27 cellular contexts compared by ENCODE assay signal in the genomic region with DNA sequence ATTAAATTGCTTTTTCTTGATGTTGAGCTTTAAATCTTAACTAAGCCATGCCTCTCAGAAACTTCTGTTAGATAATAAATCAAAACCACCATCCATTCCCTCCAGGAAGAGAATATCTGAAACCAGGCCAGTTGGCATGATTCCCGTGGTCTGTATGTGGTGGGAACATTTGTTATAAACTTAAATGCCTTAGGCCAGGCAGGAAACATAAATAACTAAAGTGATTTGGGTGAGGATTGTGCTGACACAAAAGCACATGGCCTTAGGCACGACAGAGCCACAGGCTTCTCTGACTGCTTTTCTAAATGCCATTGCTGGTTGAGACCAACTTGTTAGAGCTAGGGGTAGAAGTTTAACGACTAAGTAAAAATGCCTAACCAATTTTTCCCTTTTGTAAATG.
A peak's percentile ranks its signal among the peaks of the same experiment; 100 is the strongest.
DNase-seq lines count a peak whose midpoint lies in the region; ATAC-seq and TF ChIP-seq lines count a peak whose summit lies in the region.
"Had no signal": no experiment of that assay in that cellular context is flagged by ENCODE, and none has a peak within 500 bp of the region (broad histone marks: within the 10 kb centered on the region; RNA-seq: fewer than 3 reads in every experiment).

No MANE protein-coding gene starts in this region.

- no peak overlapping the region for H2AK5ac ChIP-seq in mesendoderm (ENCODE audit: low read length)
- H2AK5ac ChIP-seq in neuronal stem cell (ENCODE audit: low read depth, low read length) = no peak overlapping the region

- H3K4me2 ChIP-seq in mesendoderm (ENCODE audit: low read length) = no peak overlapping the region
- no peak overlapping the region for H3K4me2 ChIP-seq in neuronal stem cell (ENCODE audit: insufficient read depth, low read length, poor library complexity, severe bottlenecking)
- no peak overlapping the region for H3K4me2 ChIP-seq in osteoblast (ENCODE audit: insufficient read depth, low read length)
- H3K4me2 ChIP-seq: BLaER1 had no signal

- H3K56ac ChIP-seq in mesendoderm (ENCODE audit: low read length) = no peak overlapping the region

- no peak overlapping the region for H2BK120ac ChIP-seq in mesendoderm (ENCODE audit: low read depth, low read length)
- H2BK120ac ChIP-seq in neuronal stem cell (ENCODE audit: low read depth, low read length) = no peak overlapping the region

- peaks cover 7% of the 10 kb centered on the region for H3K9me3 Mint-ChIP-seq in activated CD4-positive, alpha-beta memory T cell treated with anti-CD3 and anti-CD28 coated beads, Interleukin-2, amount 10 ng/mL, durations not matched to agents 7 days and 5 days

- H2BK15ac ChIP-seq in mesendoderm (replicated peaks; ENCODE audit: low read depth) = no peak overlapping the region
- no peak overlapping the region for H2BK15ac ChIP-seq in neuronal stem cell (ENCODE audit: low read length)

- TF ChIP-seq CTCF in BE2C (IDR thresholded peaks at IDR 0.05; ENCODE audit: low read depth, low read length) = no peak
- TF ChIP-seq CTCF in osteoblast (IDR thresholded peaks at IDR 0.05; ENCODE audit: extremely low read depth, low read depth, low read length) = no peak

- H2AFZ ChIP-seq in neuronal stem cell (ENCODE audit: low read length) (no peak overlapping the region), osteoblast (ENCODE audit: low read length) (no peak overlapping the region)

- H3K4me3 ChIP-seq in BE2C (ENCODE audit: low read depth, low read length) (no peak overlapping the region), mesendoderm (ENCODE audit: low read length) (no peak overlapping the region), neuronal stem cell (ENCODE audit: low read length in 2 of 2) (no peak overlapping the region), osteoblast (ENCODE audit: insufficient read depth, low read length) (no peak overlapping the region)
- H3K4me3 ChIP-seq: BLaER1, spleen, suprapubic skin, uterus had no signal

- ATAC-seq in HG03025 (IDR thresholded peaks at IDR 0.05; ENCODE audit: low FRiP score, unreplicated experiment) = no peak
- ATAC-seq: stimulated activated effector memory CD8-positive, alpha-beta T cell treated with anti-CD3 and anti-CD28 coated beads, Interleukin-12 subunit alpha, Interleukin-12 subunit beta, amount 100 ng/mL, for 72 hours had no signal

- no peaks in the 10 kb centered on the region for H3K27me3 Mint-ChIP-seq in activated CD4-positive, alpha-beta memory T cell treated with anti-CD3 and anti-CD28 coated beads, Interleukin-2, amount 10 ng/mL, durations not matched to agents 7 days and 5 days

- H3K36me3 Mint-ChIP-seq in activated CD4-positive, alpha-beta memory T cell treated with anti-CD3 and anti-CD28 coated beads, Interleukin-2, amount 10 ng/mL, durations not matched to agents 7 days and 5 days (ENCODE audit: low read depth) = no peaks in the 10 kb centered on the region
- H3K36me3 Mint-ChIP-seq: stimulated activated effector memory CD8-positive, alpha-beta T cell treated with anti-CD3 and anti-CD28 coated beads, Interleukin-12 subunit alpha, Interleukin-12 subunit beta, amount 100 ng/mL, for 72 hours had no signal

- no peak overlapping the region for H2BK12ac ChIP-seq in neuronal stem cell (ENCODE audit: low read length)

- H3K18ac ChIP-seq in mesendoderm (ENCODE audit: low read length) = no peak overlapping the region
- H3K18ac ChIP-seq in neuronal stem cell (ENCODE audit: low read length) = no peak overlapping the region

- H3K79me2 ChIP-seq in mesendoderm (ENCODE audit: control insufficient read depth, insufficient read depth, low read length) (no peaks in the 10 kb centered on the region), osteoblast (ENCODE audit: insufficient read depth, low read length) (no peaks in the 10 kb centered on the region)

- H4K20me1 ChIP-seq in osteoblast (ENCODE audit: insufficient read depth, low read length) = no peaks in the 10 kb centered on the region
- H4K20me1 ChIP-seq: BLaER1 had no signal

- no peaks in the 10 kb centered on the region for H3K4me1 Mint-ChIP-seq in activated CD4-positive, alpha-beta memory T cell treated with anti-CD3 and anti-CD28 coated beads, Interleukin-2, amount 10 ng/mL, durations not matched to agents 7 days and 5 days
- H3K4me1 Mint-ChIP-seq: stimulated activated effector memory CD8-positive, alpha-beta T cell treated with anti-CD3 and anti-CD28 coated beads, Interleukin-12 subunit alpha, Interleukin-12 subunit beta, amount 100 ng/mL, for 72 hours had no signal

- no CpG with 5 or more reads among the region's 3 CpGs for WGBS in mesendoderm (ENCODE audit: extremely low coverage, insufficient coverage, low lambda C conversion rate)
- WGBS in neuronal stem cell (ENCODE audit: extremely low coverage in 2 of 2, insufficient read length in 2 of 2, insufficient replicate concordance in 1 of 2), 2 donors = no CpG with 5 or more reads among the region's 3 CpGs

- H3K9me3 ChIP-seq in BE2C = no peaks in the 10 kb centered on the region
- H3K9me3 ChIP-seq in neuronal stem cell (replicated peaks in 1 of 2; ENCODE audit: control insufficient read depth in 2 of 2, insufficient read depth in 1 of 2, low read depth in 1 of 2, low read length in 2 of 2) = no peaks in the 10 kb centered on the region
- H3K9me3 ChIP-seq in osteoblast (ENCODE audit: low read depth, low read length) = peaks cover 2% of the 10 kb centered on the region
- H3K9me3 ChIP-seq: suprapubic skin, uterus had no signal

- no peak overlapping the region for H3K14ac ChIP-seq in neuronal stem cell (ENCODE audit: low read length)

- H3K4me3 Mint-ChIP-seq in activated CD4-positive, alpha-beta memory T cell treated with anti-CD3 and anti-CD28 coated beads, Interleukin-2, amount 10 ng/mL, durations not matched to agents 7 days and 5 days = no peak overlapping the region
- H3K4me3 Mint-ChIP-seq: H9; stimulated activated effector memory CD8-positive, alpha-beta T cell treated with anti-CD3 and anti-CD28 coated beads, Interleukin-12 subunit alpha, Interleukin-12 subunit beta, amount 100 ng/mL, for 72 hours; T-helper 2 cell treated with Interferon-gamma antibody and Interleukin-4, amounts not matched to agents 5 μg/mL and 100 μg/mL, for 36 hours had no signal

- H4K91ac ChIP-seq in neuronal stem cell (ENCODE audit: low read depth, low read length, poor library complexity) = no peak overlapping the region

- H3K36me3 ChIP-seq in BE2C (no peaks in the 10 kb centered on the region), mesendoderm (ENCODE audit: control insufficient read depth, insufficient read depth, low read length) (no peaks in the 10 kb centered on the region), neuronal stem cell (replicated peaks in 1 of 2; ENCODE audit: control insufficient read depth in 2 of 2, insufficient read depth in 2 of 2, low read length in 2 of 2) (no peaks in the 10 kb centered on the region), osteoblast (ENCODE audit: insufficient read depth, low read length) (no peaks in the 10 kb centered on the region)
- H3K36me3 ChIP-seq: BLaER1, spleen, suprapubic skin, uterus had no signal

- peaks cover 27% of the 10 kb centered on the region for H3K4me1 ChIP-seq in BE2C
- no peaks in the 10 kb centered on the region for H3K4me1 ChIP-seq in mesendoderm (ENCODE audit: control insufficient read depth, low read depth, low read length)
- H3K4me1 ChIP-seq in neuronal stem cell (ENCODE audit: control insufficient read depth in 2 of 2, insufficient read depth in 1 of 2, low read depth in 1 of 2, low read length in 2 of 2) = no peaks in the 10 kb centered on the region
- H3K4me1 ChIP-seq in osteoblast (ENCODE audit: insufficient read depth, low read length) = no peaks in the 10 kb centered on the region
- H3K4me1 ChIP-seq: BLaER1, spleen, suprapubic skin, uterus had no signal

- H3K23ac ChIP-seq in mesendoderm (ENCODE audit: low read length) (no peak overlapping the region), neuronal stem cell (ENCODE audit: low read depth, low read length, poor library complexity) (no peak overlapping the region)

- H3K27ac Mint-ChIP-seq in activated CD4-positive, alpha-beta memory T cell treated with anti-CD3 and anti-CD28 coated beads, Interleukin-2, amount 10 ng/mL, durations not matched to agents 7 days and 5 days = no peak overlapping the region
- H3K27ac Mint-ChIP-seq: H9; stimulated activated effector memory CD8-positive, alpha-beta T cell treated with anti-CD3 and anti-CD28 coated beads, Interleukin-12 subunit alpha, Interleukin-12 subunit beta, amount 100 ng/mL, for 72 hours; T-helper 2 cell treated with Interferon-gamma antibody and Interleukin-4, amounts not matched to agents 5 μg/mL and 100 μg/mL, for 36 hours had no signal

- no peak overlapping the region for H3K9ac ChIP-seq in mesendoderm (ENCODE audit: low read length)
- no peak overlapping the region for H3K9ac ChIP-seq in neuronal stem cell (ENCODE audit: low read depth, low read length, poor library complexity)
- H3K9ac ChIP-seq: BLaER1 had no signal

- H2BK5ac ChIP-seq in mesendoderm (ENCODE audit: low read length) (no peak overlapping the region), neuronal stem cell (ENCODE audit: low read length) (no peak overlapping the region)

- H4K5ac ChIP-seq in mesendoderm (ENCODE audit: low read length) = no peak overlapping the region

- H3K4ac ChIP-seq in mesendoderm (ENCODE audit: low read depth, low read length) (no peak overlapping the region), neuronal stem cell (ENCODE audit: low read length) (no peak overlapping the region)

- H3K27ac ChIP-seq in mesendoderm (ENCODE audit: low read depth, low read length) (no peak overlapping the region), neuronal stem cell (replicated peaks; ENCODE audit: low read length) (no peak overlapping the region), osteoblast (ENCODE audit: low read depth, low read length) (no peak overlapping the region)
- H3K27ac ChIP-seq: BLaER1, HL-60, spleen, suprapubic skin, uterus had no signal

- POLR2A ChIA-PET in activated CD4-positive, alpha-beta memory T cell treated with anti-CD3 and anti-CD28 coated beads, Interleukin-2, amount 10 ng/mL, durations not matched to agents 7 days and 5 days (lab: Charles Lee) = no interaction called here

- no peaks in the 10 kb centered on the region for H3K79me1 ChIP-seq in mesendoderm (ENCODE audit: low read length)
- H3K79me1 ChIP-seq in neuronal stem cell (ENCODE audit: low read depth, low read length) = no peaks in the 10 kb centered on the region

- CTCF ChIA-PET in activated CD4-positive, alpha-beta memory T cell treated with anti-CD3 and anti-CD28 coated beads, Interleukin-2, amount 10 ng/mL, durations not matched to agents 7 days and 5 days (lab: Charles Lee) = no interaction called here

- DNase-seq in BE2C (peak; percentile 93), NCI-H446 (lab: John Stamatoyannopoulos, UW) (peak; percentile 79 to 88), astrocyte of the hippocampus (ENCODE audit: low read depth, low spot score) (peak; percentile 4), mesendoderm (peak; percentile 56), neuronal stem cell (ENCODE audit: low spot score) (no peak), osteoblast (ENCODE audit: insufficient read length, low spot score, missing footprints) (no peak)
- DNase-seq in activated CD4-positive, alpha-beta memory T cell treated with anti-CD3 and anti-CD28 coated beads, Interleukin-2, amount 10 ng/mL, durations not matched to agents 7 days and 5 days = no peak
- DNase-seq: ACHN; activated naive CD4-positive, alpha-beta T cell treated with anti-CD3 and anti-CD28 coated beads, Interleukin-2, amount 50 U/mL, for 16 hours; COR-L47; dermis blood vessel endothelial cell; DMS79; glutamatergic neuron; H9; kidney glomerular epithelial cell; NCI-H2081 treated with DMSO at 0.1 percent for 48 hours; NCI-H510A; nucleus accumbens; spleen; stimulated activated CD4-positive, alpha-beta T cell treated with anti-CD3 and anti-CD28 coated beads, Interleukin-2, amount 100 ng/mL, for 48 hours; uterus had no signal

- H3K27me3 ChIP-seq in BE2C = no peaks in the 10 kb centered on the region
- H3K27me3 ChIP-seq in mesendoderm (ENCODE audit: insufficient read depth, low read length, poor library complexity) = no peaks in the 10 kb centered on the region
- H3K27me3 ChIP-seq in neuronal stem cell (ENCODE audit: control insufficient read depth in 3 of 3, insufficient read depth in 3 of 3, low read depth in 1 of 3, low read length in 3 of 3) = no peaks in the 10 kb centered on the region
- no peaks in the 10 kb centered on the region for H3K27me3 ChIP-seq in osteoblast (ENCODE audit: insufficient read depth, low read length)
- H3K27me3 ChIP-seq: BLaER1, spleen, suprapubic skin, uterus had no signal

- no peak overlapping the region for H4K8ac ChIP-seq in mesendoderm (ENCODE audit: low read depth, low read length)
- H4K8ac ChIP-seq in neuronal stem cell (ENCODE audit: low read depth, low read length) = no peak overlapping the region

Comparison
In these comparisons a context has a peak if more than half of its experiments do, and no peak if none do; other contexts are left out.
1. DNase-seq: peak in BE2C (single experiment), NCI-H446 (2 of 2), astrocyte of the hippocampus (single experiment) and mesendoderm (single experiment); none in neuronal stem cell (single experiment), osteoblast (single experiment) and activated CD4-positive, alpha-beta memory T cell treated with anti-CD3 and anti-CD28 coated beads, Interleukin-2, amount 10 ng/mL, durations not matched to agents 7 days and 5 days (single experiment).